In the genomic region with DNA sequence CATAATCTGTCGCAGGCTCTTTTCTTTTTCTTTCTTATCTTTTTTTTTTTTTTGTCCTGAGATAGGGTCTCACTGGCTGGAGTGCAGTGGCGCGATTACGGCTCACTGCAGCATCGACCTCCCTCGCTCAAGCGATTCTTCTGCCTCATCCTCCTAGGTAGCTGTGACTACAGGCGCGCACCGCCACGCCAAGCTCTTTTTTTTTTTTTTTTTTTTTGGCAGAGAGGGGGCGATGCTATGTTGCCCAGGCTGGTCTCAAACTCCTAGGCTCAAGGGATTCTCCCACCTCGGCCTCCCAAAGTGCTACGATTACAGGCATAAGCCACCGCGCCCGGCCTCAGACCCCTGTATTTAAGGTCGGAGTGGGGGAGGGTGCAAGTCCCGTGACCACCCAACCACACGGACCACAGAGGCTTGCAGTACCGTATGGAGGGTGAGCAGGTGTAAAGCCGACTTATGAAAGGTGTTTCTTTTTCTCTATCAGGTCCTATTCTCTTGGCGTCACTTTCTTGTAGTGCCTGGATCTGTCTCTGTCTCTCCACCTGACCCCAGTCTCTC, we compare ENCODE assay signal across 14 cellular contexts. TPM values are rescaled to one million over a fixed set of nuclear protein-coding genes. Genes with fewer than 3 reads are reported as not detected.
DNase-seq lines count a peak whose midpoint lies in the region; ATAC-seq and TF ChIP-seq lines count a peak whose summit lies in the region.
"Had no signal": no experiment of that assay in that cellular context is flagged by ENCODE, and none has a peak within 500 bp of the region (broad histone marks: within the 10 kb centered on the region; RNA-seq: fewer than 3 reads in every experiment).

No MANE protein-coding gene starts in this region.

- H3K4me3 Mint-ChIP-seq in Caco-2 (ENCODE audit: unreplicated experiment), result no peak overlapping the region
- peak overlapping the region; percentile 97 for H3K4me3 Mint-ChIP-seq in central memory CD8-positive, alpha-beta T cell
- peak overlapping the region; percentile 90 to 98 (median 92) for H3K4me3 Mint-ChIP-seq in naive thymus-derived CD4-positive, alpha-beta T cell

- intact Hi-C loops in Caco-2 (cut with micrococcal nuclease; ENCODE audit: unreplicated experiment), result loop anchor here (5.0 kb wide), 1 partner anchor 55 kb away; no protein-coding TSS in a partner anchor
- intact Hi-C loops in naive thymus-derived CD4-positive, alpha-beta T cell (cut with micrococcal nuclease), result no loop called here

- DNase-seq in Caco-2 (no peak), erythroblast (lab: John Stamatoyannopoulos, UW) (no peak), GM03348 (ENCODE audit: low spot score) (no peak)
- no peak for DNase-seq in central memory CD8-positive, alpha-beta T cell (ENCODE audit: low spot score in 2 of 2)
- no peak for DNase-seq in naive thymus-derived CD4-positive, alpha-beta T cell
- DNase-seq: esophagus squamous epithelium; NCI-H2081; stimulated activated CD4-positive, alpha-beta T cell treated with anti-CD3 and anti-CD28 coated beads, Interleukin-2, amount 100 ng/mL, for 48 hours had no signal

- POLR2A ChIA-PET in Caco-2 (lab: Charles Lee), result no interaction called here
- POLR2A ChIA-PET in naive thymus-derived CD4-positive, alpha-beta T cell (lab: Charles Lee), result interaction anchor here (0.6 to 1.0 kb wide), 3 partner anchors 25 to 31 kb away, joined by 3 to 4 read pairs (median 4); a partner anchor contains a TSS

- no peaks in the 10 kb centered on the region for H3K9me3 Mint-ChIP-seq in Caco-2 (ENCODE audit: unreplicated experiment)
- no peaks in the 10 kb centered on the region for H3K9me3 Mint-ChIP-seq in central memory CD8-positive, alpha-beta T cell
- peaks cover 0 to 2% (median 0%) of the 10 kb centered on the region in 11 donors for H3K9me3 Mint-ChIP-seq in naive thymus-derived CD4-positive, alpha-beta T cell

- peak overlapping the region; percentile 92 for H3K27ac Mint-ChIP-seq in Caco-2 (ENCODE audit: unreplicated experiment)
- H3K27ac Mint-ChIP-seq in central memory CD8-positive, alpha-beta T cell (ENCODE audit: low read depth), result peak overlapping the region; percentile 82
- H3K27ac Mint-ChIP-seq in naive thymus-derived CD4-positive, alpha-beta T cell, result peak overlapping the region in 8 of 9 donors; percentile 16 to 100 (median 96)

- CTCF ChIA-PET in Caco-2 (lab: Charles Lee), result interaction anchor here (0.6 to 0.7 kb wide), 3 partner anchors 39 to 125 kb away, joined by 3 to 5 read pairs (median 4); no protein-coding TSS in a partner anchor
- CTCF ChIA-PET in naive thymus-derived CD4-positive, alpha-beta T cell (lab: Charles Lee), result no interaction called here

- H3K4me1 ChIP-seq in Caco-2, result peaks cover 29% of the 10 kb centered on the region
- peaks cover 12% of the 10 kb centered on the region; the same call in 1 of the 2 replicates for H3K4me1 ChIP-seq in HUES6 (ENCODE audit: control insufficient read depth, insufficient read depth, low read length)
- H3K4me1 ChIP-seq in naive thymus-derived CD4-positive, alpha-beta T cell (ENCODE audit: control insufficient read depth in 2 of 2, insufficient read depth in 2 of 2, low read length in 2 of 2), result peaks cover 5 to 18% of the 10 kb centered on the region in 2 donors

- peaks cover 43% of the 10 kb centered on the region for H3K4me1 Mint-ChIP-seq in Caco-2 (ENCODE audit: low read depth, unreplicated experiment)
- H3K4me1 Mint-ChIP-seq in central memory CD8-positive, alpha-beta T cell, result peaks cover 33% of the 10 kb centered on the region
- H3K4me1 Mint-ChIP-seq in naive thymus-derived CD4-positive, alpha-beta T cell, result peaks cover 30 to 66% (median 40%) of the 10 kb centered on the region in 7 donors

- H3K9ac ChIP-seq in HUES6 (ENCODE audit: low read length), result no peak overlapping the region

- peaks cover 57% of the 10 kb centered on the region for H3K36me3 Mint-ChIP-seq in Caco-2 (ENCODE audit: insufficient read depth, unreplicated experiment)
- H3K36me3 Mint-ChIP-seq in central memory CD8-positive, alpha-beta T cell (ENCODE audit: insufficient read depth), result peaks cover 15% of the 10 kb centered on the region
- peaks cover 3 to 23% (median 17%) of the 10 kb centered on the region in 5 donors for H3K36me3 Mint-ChIP-seq in naive thymus-derived CD4-positive, alpha-beta T cell

- H3K4me3 ChIP-seq in Caco-2 (ENCODE audit: low read depth, low read length) (no peak overlapping the region), HUES6 (ENCODE audit: low read depth, low read length) (peak overlapping the region; percentile 48)
- no peak overlapping the region for H3K4me3 ChIP-seq in naive thymus-derived CD4-positive, alpha-beta T cell (ENCODE audit: low read length)

- H3K27me3 Mint-ChIP-seq in Caco-2 (ENCODE audit: insufficient read depth, unreplicated experiment), result no peaks in the 10 kb centered on the region
- H3K27me3 Mint-ChIP-seq in central memory CD8-positive, alpha-beta T cell, result no peaks in the 10 kb centered on the region
- no peaks in the 10 kb centered on the region for H3K27me3 Mint-ChIP-seq in naive thymus-derived CD4-positive, alpha-beta T cell

- no peaks in the 10 kb centered on the region for H3K9me3 ChIP-seq in Caco-2
- no peaks in the 10 kb centered on the region for H3K9me3 ChIP-seq in HUES6 (ENCODE audit: control insufficient read depth, insufficient read depth, low read depth, low read length)
- no peaks in the 10 kb centered on the region for H3K9me3 ChIP-seq in naive thymus-derived CD4-positive, alpha-beta T cell (ENCODE audit: control insufficient read depth in 2 of 3, low read length in 3 of 3)
- H3K9me3 ChIP-seq: esophagus squamous epithelium had no signal

- no peak for TF ChIP-seq CTCF in Caco-2 (IDR thresholded peaks at IDR 0.05; ENCODE audit: insufficient read depth in 1 of 2, low read depth in 1 of 2, low read length in 1 of 2, severe bottlenecking in 1 of 2, unreplicated experiment in 1 of 2)

- no TSS peak for BruUV-seq in Caco-2 (replicated peaks; lab: Mats Ljungman, UMichigan)

- ATAC-seq in central memory CD8-positive, alpha-beta T cell (replicated peaks; ENCODE audit: extremely low read depth, poor library complexity, severe bottlenecking), result no peak
- no peak for ATAC-seq in naive thymus-derived CD4-positive, alpha-beta T cell
- ATAC-seq in GM21447 (IDR thresholded peaks at IDR 0.05; ENCODE audit: unreplicated experiment), result no peak
- ATAC-seq: GM12878, Panc1 had no signal

- H3K27me3 ChIP-seq in Caco-2 (replicated peaks; ENCODE audit: control insufficient read depth, insufficient read depth, low read length), result no peaks in the 10 kb centered on the region
- peaks cover 21% of the 10 kb centered on the region for H3K27me3 ChIP-seq in HUES6 (ENCODE audit: control insufficient read depth, insufficient read depth, low read length)
- H3K27me3 ChIP-seq in naive thymus-derived CD4-positive, alpha-beta T cell (ENCODE audit: control insufficient read depth in 2 of 2, insufficient read depth in 2 of 2, low read length in 2 of 2), result no peaks in the 10 kb centered on the region
- H3K27me3 ChIP-seq: cardiac muscle cell, esophagus squamous epithelium had no signal

- no peak overlapping the region for H3K27ac ChIP-seq in HUES6 (ENCODE audit: low read depth, low read length)
- peak overlapping the region; percentile 96 for H3K27ac ChIP-seq in naive thymus-derived CD4-positive, alpha-beta T cell (ENCODE audit: low read depth, low read length)

- H3K36me3 ChIP-seq in Caco-2 (ENCODE audit: control insufficient read depth, insufficient read depth, low read length), result peaks cover 2% of the 10 kb centered on the region; the same call in 1 of the 2 replicates
- H3K36me3 ChIP-seq in HUES6 (ENCODE audit: control insufficient read depth, insufficient read depth, low read length), result peaks cover 4% of the 10 kb centered on the region
- peaks cover 0 to 33% (median 4%) of the 10 kb centered on the region in 3 experiments for H3K36me3 ChIP-seq in naive thymus-derived CD4-positive, alpha-beta T cell (ENCODE audit: control insufficient read depth in 2 of 3, insufficient read depth in 3 of 3, low read length in 3 of 3)
- H3K36me3 ChIP-seq: cardiac muscle cell had no signal

- no peak for TF ChIP-seq POLR2A in erythroblast (IDR thresholded peaks at IDR 0.05; ENCODE audit: low read length)

RNA-seq across cellular contexts. Expression of a gene that starts 2.0 kb away (rescaled TPM):
- 33.1 and 35.7 TPM in 2 replicates for total RNA-seq in Caco-2 (2022)
- total RNA-seq in naive thymus-derived CD4-positive, alpha-beta T cell, result 10 to 100 TPM; 24.5 to 98.8 (median 43.3) TPM
- 1 to 10 TPM; 4.5 to 6.5 TPM for polyA plus RNA-seq in naive thymus-derived CD4-positive, alpha-beta T cell

RNA-seq across cellular contexts. Expression of a gene that starts 24.5 kb away (rescaled TPM):
- 39.6 and 42.5 TPM in 2 replicates for total RNA-seq in Caco-2 (2022)
- 10 to 100 TPM; 20.3 to 58.6 (median 23.9) TPM for total RNA-seq in naive thymus-derived CD4-positive, alpha-beta T cell
- polyA plus RNA-seq in naive thymus-derived CD4-positive, alpha-beta T cell, result 10 to 100 TPM; 58.0 to 59.3 TPM

RNA-seq across cellular contexts. Expression of a gene that starts 30.5 kb away (rescaled TPM):
- total RNA-seq in Caco-2 (2022), result 1.00 and 1.2 TPM in 2 replicates
- 10 to 100 TPM in 2 of 5 experiments, 1 to 10 TPM in 3; 4.5 to 10.7 (median 5.6) TPM for total RNA-seq in naive thymus-derived CD4-positive, alpha-beta T cell
- 1 to 10 TPM; 2.7 to 3.5 TPM for polyA plus RNA-seq in naive thymus-derived CD4-positive, alpha-beta T cell
- total RNA-seq: cardiac muscle cell, esophagus squamous epithelium, H7 had no signal

RNA-seq across cellular contexts. Expression of a gene that starts 37.1 kb away (rescaled TPM):
- total RNA-seq in Caco-2 (2022), result 1.3 and 2.2 TPM in 2 replicates
- 10 to 100 TPM in 1 of 5 experiments, 1 to 10 TPM in 4; 1.1 to 30.6 (median 6.1) TPM for total RNA-seq in naive thymus-derived CD4-positive, alpha-beta T cell
- 1 to 10 TPM; 6.5 to 9.1 TPM for polyA plus RNA-seq in naive thymus-derived CD4-positive, alpha-beta T cell
- total RNA-seq: H7 had no signal
